In genomic region chr2:48345176-48345575, GRCh38 we compare ENCODE assay signal across 16 cellular contexts. TPM values are rescaled to one million over a fixed set of nuclear protein-coding genes. Genes with fewer than 3 reads are reported as not detected.
DNase-seq lines count a peak whose midpoint lies in the region; ATAC-seq and TF ChIP-seq lines count a peak whose summit lies in the region.
"Had no signal": no experiment of that assay in that cellular context is flagged by ENCODE, and none has a peak within 500 bp of the region (broad histone marks: within the 10 kb centered on the region; RNA-seq: fewer than 3 reads in every experiment).

No MANE protein-coding gene starts in this region.

- TF ChIP-seq CTCF in fibroblast of mammary gland (conservative IDR thresholded peaks at IDR 0.05; ENCODE audit: control insufficient read depth, insufficient read depth, low read depth, low read length) (no peak), testis (IDR thresholded peaks at IDR 0.05) (no peak)

- no peak overlapping the region for H3K27ac ChIP-seq in testis

- peaks cover 39% of the 10 kb centered on the region for H3K36me3 Mint-ChIP-seq in activated CD4-positive, alpha-beta T cell treated with anti-CD3 and anti-CD28 coated beads, Interleukin-2, amount 10 ng/mL, durations not matched to agents 7 days and 5 days (ENCODE audit: low read depth)
- peaks cover 9% of the 10 kb centered on the region for H3K36me3 Mint-ChIP-seq in T-helper 17 cell (ENCODE audit: low read depth)

- peaks cover 5% of the 10 kb centered on the region for H3K9me3 ChIP-seq in T-helper 17 cell (ENCODE audit: control insufficient read depth, low read length, poor library complexity, severe bottlenecking)
- peaks cover 6% of the 10 kb centered on the region for H3K9me3 ChIP-seq in skeletal muscle satellite cell (replicated peaks; ENCODE audit: low read length)
- H3K9me3 ChIP-seq in testis: no peaks in the 10 kb centered on the region

- H3K27me3 ChIP-seq in skeletal muscle satellite cell (ENCODE audit: control insufficient read depth, insufficient read depth, low read length) (no peaks in the 10 kb centered on the region), testis (no peaks in the 10 kb centered on the region)

- no peak for ATAC-seq in T-helper 17 cell
- ATAC-seq: left colon; stimulated activated naive CD8-positive, alpha-beta T cell treated with anti-CD3 and anti-CD28 coated beads, Interleukin-15, amount 100 ng/mL, for 72 hours had no signal

- H3K4me3 Mint-ChIP-seq in activated CD4-positive, alpha-beta T cell treated with anti-CD3 and anti-CD28 coated beads, Interleukin-2, amount 10 ng/mL, durations not matched to agents 7 days and 5 days: no peak overlapping the region
- H3K4me3 Mint-ChIP-seq in T-helper 17 cell: no peak overlapping the region
- H3K4me3 Mint-ChIP-seq: activated CD4-positive, alpha-beta memory T cell treated with anti-CD3 and anti-CD28 coated beads for 36 hours; stimulated activated naive CD8-positive, alpha-beta T cell treated with anti-CD3 and anti-CD28 coated beads, Interleukin-15, amount 100 ng/mL, for 72 hours had no signal

- TF ChIP-seq POLR2A in testis (IDR thresholded peaks at IDR 0.05): no peak

- H3K4me2 ChIP-seq in skeletal muscle satellite cell (ENCODE audit: low read length): peak overlapping the region; percentile 83

- H3K4me1 Mint-ChIP-seq in activated CD4-positive, alpha-beta T cell treated with anti-CD3 and anti-CD28 coated beads, Interleukin-2, amount 10 ng/mL, durations not matched to agents 7 days and 5 days: peaks cover 47% of the 10 kb centered on the region
- peaks cover 24% of the 10 kb centered on the region for H3K4me1 Mint-ChIP-seq in T-helper 17 cell

- peaks cover 40% of the 10 kb centered on the region for H3K4me1 ChIP-seq in skeletal muscle satellite cell (ENCODE audit: control insufficient read depth, insufficient read depth, low read length)
- peaks cover 4% of the 10 kb centered on the region for H3K4me1 ChIP-seq in testis

- CTCF ChIA-PET in activated CD4-positive, alpha-beta T cell treated with anti-CD3 and anti-CD28 coated beads, Interleukin-2, amount 10 ng/mL, durations not matched to agents 7 days and 5 days (lab: Charles Lee): interaction anchor here (0.7 kb wide), 1 partner anchor 8 kb away, joined by 3 read pairs; no protein-coding TSS in a partner anchor

- DNase-seq in activated CD4-positive, alpha-beta T cell treated with anti-CD3 and anti-CD28 coated beads, Interleukin-2, amount 10 ng/mL, durations not matched to agents 7 days and 5 days: no peak
- DNase-seq in activated CD4-positive, alpha-beta T cell treated with anti-CD3 and anti-CD28 coated beads for 1 hour: no peak
- DNase-seq in T-helper 17 cell (no peak), fibroblast of mammary gland (ENCODE audit: low read depth) (peak; percentile 25), testis (no peak), NCI-H1105 treated with DMSO at 0.1 percent for 48 hours (lab: John Stamatoyannopoulos, UW) (no peak), DMS 273 (lab: John Stamatoyannopoulos, UW; ENCODE audit: unreplicated experiment) (no peak)
- DNase-seq: activated CD4-positive, alpha-beta memory T cell treated with anti-CD3 and anti-CD28 coated beads for 36 hours; activated gamma-delta T cell treated with Interleukin-2 at 50 U/mL for 16 hours; cerebellar nuclear complex; left colon; NCI-H2081; NCI-H774; RPMI8226; stimulated activated naive CD8-positive, alpha-beta T cell treated with anti-CD3 and anti-CD28 coated beads, Interleukin-15, amount 100 ng/mL, for 72 hours had no signal

- peak overlapping the region; percentile 63 for H3K27ac Mint-ChIP-seq in activated CD4-positive, alpha-beta T cell treated with anti-CD3 and anti-CD28 coated beads, Interleukin-2, amount 10 ng/mL, durations not matched to agents 7 days and 5 days
- peak overlapping the region; percentile 93 for H3K27ac Mint-ChIP-seq in T-helper 17 cell
- H3K27ac Mint-ChIP-seq: activated CD4-positive, alpha-beta memory T cell treated with anti-CD3 and anti-CD28 coated beads for 36 hours had no signal

- H3K4me3 ChIP-seq in fibroblast of mammary gland (ENCODE audit: control insufficient read depth, low read depth, low read length): no peak overlapping the region
- no peak overlapping the region for H3K4me3 ChIP-seq in skeletal muscle satellite cell (ENCODE audit: low read length)
- no peak overlapping the region for H3K4me3 ChIP-seq in testis

- H3K27me3 Mint-ChIP-seq in activated CD4-positive, alpha-beta T cell treated with anti-CD3 and anti-CD28 coated beads, Interleukin-2, amount 10 ng/mL, durations not matched to agents 7 days and 5 days: no peaks in the 10 kb centered on the region
- H3K27me3 Mint-ChIP-seq in T-helper 17 cell: no peaks in the 10 kb centered on the region
- H3K27me3 Mint-ChIP-seq: activated CD4-positive, alpha-beta memory T cell treated with anti-CD3 and anti-CD28 coated beads for 36 hours; stimulated activated naive CD8-positive, alpha-beta T cell treated with anti-CD3 and anti-CD28 coated beads, Interleukin-15, amount 100 ng/mL, for 72 hours had no signal

- WGBS in testis, 2 donors: 88 to 90% methylated on average over 1 of the region's 1 CpG

- POLR2A ChIA-PET in activated CD4-positive, alpha-beta T cell treated with anti-CD3 and anti-CD28 coated beads, Interleukin-2, amount 10 ng/mL, durations not matched to agents 7 days and 5 days (lab: Charles Lee): no interaction called here

- H3K36me3 ChIP-seq in skeletal muscle satellite cell (ENCODE audit: insufficient read depth, low read length) (peaks cover 35% of the 10 kb centered on the region), testis (ENCODE audit: low read depth, missing control alignments) (no peaks in the 10 kb centered on the region)

- H3K9me3 Mint-ChIP-seq in activated CD4-positive, alpha-beta T cell treated with anti-CD3 and anti-CD28 coated beads, Interleukin-2, amount 10 ng/mL, durations not matched to agents 7 days and 5 days: peaks cover 20% of the 10 kb centered on the region

- intact Hi-C loops in testis (cut with DNase I; ENCODE audit: low total_unique reads): no loop called here

- peak overlapping the region; percentile 75 for H3K9ac ChIP-seq in skeletal muscle satellite cell (ENCODE audit: low read depth, low read length)

RNA-seq across cellular contexts. Expression of gene FOXN2, which starts 30.7 kb away (rescaled TPM):
- 10 to 100 TPM; 60.0 to 68.4 TPM for total RNA-seq in activated CD4-positive, alpha-beta T cell treated with anti-CD3 and anti-CD28 coated beads, Interleukin-2, amount 10 ng/mL, durations not matched to agents 7 days and 5 days
- total RNA-seq in T-helper 17 cell (10 to 100 TPM; 55.0 to 58.7 TPM), testis (10 to 100 TPM; 25.6 to 25.7 TPM)
- total RNA-seq in skeletal muscle satellite cell (2012; rRNA removed): 24.5 and 29.2 TPM in 2 replicates
- 10.2 TPM for polyA plus RNA-seq in testis (ENCODE audit: insufficient read depth, low read depth, low replicate concordance)
